Comparison of ENCODE assay signal across 16 cellular contexts in genomic region chr2:160871096-160871495, GRCh38.
DNase-seq lines count a peak whose midpoint lies in the region; ATAC-seq and TF ChIP-seq lines count a peak whose summit lies in the region.
"Had no signal": no experiment of that assay in that cellular context is flagged by ENCODE, and none has a peak within 500 bp of the region (broad histone marks: within the 10 kb centered on the region; RNA-seq: fewer than 3 reads in every experiment).

No MANE protein-coding gene starts in this region.

- TF ChIP-seq POLR2A in body of pancreas (IDR thresholded peaks at IDR 0.05) (no peak), gastroesophageal sphincter (IDR thresholded peaks at IDR 0.05) (no peak)

- H3K9me3 Mint-ChIP-seq in HFFc6 (no peaks in the 10 kb centered on the region), natural killer cell (no peaks in the 10 kb centered on the region)
- H3K9me3 Mint-ChIP-seq: H9 had no signal

- no peaks in the 10 kb centered on the region for H3K36me3 Mint-ChIP-seq in HFFc6 (ENCODE audit: low read depth)
- no peaks in the 10 kb centered on the region for H3K36me3 Mint-ChIP-seq in natural killer cell

- H3K4me1 ChIP-seq in body of pancreas (no peaks in the 10 kb centered on the region), gastroesophageal sphincter (peaks cover 0 to 6% (median 0%) of the 10 kb centered on the region in 3 donors), psoas muscle (no peaks in the 10 kb centered on the region)

- H3K27ac ChIP-seq in body of pancreas, result no peak overlapping the region
- peak overlapping the region in 2 of 4 donors; percentile 53 to 58 for H3K27ac ChIP-seq in gastroesophageal sphincter
- peak overlapping the region; percentile 2 for H3K27ac ChIP-seq in psoas muscle
- H3K27ac ChIP-seq: neutrophil had no signal

- H3K4me3 Mint-ChIP-seq in HFFc6 (peak overlapping the region; percentile 24; the same call in 1 of the 2 replicates), natural killer cell (no peak overlapping the region)
- H3K4me3 Mint-ChIP-seq: H9 had no signal

- 23 to 24% methylated on average over 2 of the region's 2 CpGs for WGBS in body of pancreas, 2 donors
- 20% methylated on average over 1 to 2 of the region's 2 CpGs for WGBS in gastroesophageal sphincter (ENCODE audit: low coverage in 1 of 2), 2 donors
- 8 to 14% (median 10%) methylated on average over 2 of the region's 2 CpGs for WGBS in psoas muscle, 3 donors

- H3K36me3 ChIP-seq in body of pancreas (replicated peaks in 1 of 2; ENCODE audit: insufficient read depth in 1 of 2, low read depth in 2 of 2) (no peaks in the 10 kb centered on the region), gastroesophageal sphincter (no peaks in the 10 kb centered on the region), psoas muscle (ENCODE audit: insufficient read depth in 1 of 2, low read depth in 1 of 2) (no peaks in the 10 kb centered on the region)
- H3K36me3 ChIP-seq: neutrophil had no signal

- H3K4me3 ChIP-seq in body of pancreas (no peak overlapping the region), gastroesophageal sphincter (no peak overlapping the region), psoas muscle (no peak overlapping the region)
- H3K4me3 ChIP-seq: K562 had no signal

- H3K9me3 ChIP-seq in body of pancreas (no peaks in the 10 kb centered on the region), gastroesophageal sphincter (no peaks in the 10 kb centered on the region), psoas muscle (no peaks in the 10 kb centered on the region)
- H3K9me3 ChIP-seq: neutrophil had no signal

- intact Hi-C loops in body of pancreas (cut with DNase I), result no loop called here
- intact Hi-C loops in psoas muscle (cut with DNase I), result no loop called here
- intact Hi-C loops in natural killer cell (cut with micrococcal nuclease), result no loop called here

- H3K27ac Mint-ChIP-seq in HFFc6 (peak overlapping the region; percentile 30; the same call in 1 of the 2 replicates), natural killer cell (no peak overlapping the region)

- no peak for TF ChIP-seq CTCF in HFFc6 (IDR thresholded peaks at IDR 0.05)
- no peak for TF ChIP-seq CTCF in body of pancreas (IDR thresholded peaks at IDR 0.05)
- no peak for TF ChIP-seq CTCF in gastroesophageal sphincter (IDR thresholded peaks at IDR 0.05)
- TF ChIP-seq CTCF in psoas muscle (IDR thresholded peaks at IDR 0.05), result no peak
- TF ChIP-seq CTCF in natural killer cell (IDR thresholded peaks at IDR 0.05), result no peak

- H3K27me3 ChIP-seq in body of pancreas (no peaks in the 10 kb centered on the region), gastroesophageal sphincter (no peaks in the 10 kb centered on the region), psoas muscle (ENCODE audit: insufficient read depth in 3 of 3, low read length in 2 of 3) (peaks cover 0 to 1% (median 0%) of the 10 kb centered on the region in 3 donors)
- H3K27me3 ChIP-seq: neutrophil had no signal

- ATAC-seq in body of pancreas (peak; percentile 19), gastroesophageal sphincter (peak; percentile 32), psoas muscle (peak in 1 of 4 donors; percentile 50), HG03175 (IDR thresholded peaks at IDR 0.05; ENCODE audit: unreplicated experiment) (no peak), HG02571 (IDR thresholded peaks at IDR 0.05; ENCODE audit: unreplicated experiment) (no peak), natural killer cell (no peak)
- ATAC-seq: K562 had no signal

- TF ChIP-seq EP300 in gastroesophageal sphincter (IDR thresholded peaks at IDR 0.05), result no peak

- H3K4me1 Mint-ChIP-seq in HFFc6 (ENCODE audit: low read depth) (peaks cover 36% of the 10 kb centered on the region), natural killer cell (no peaks in the 10 kb centered on the region)

- no peak for DNase-seq in HFFc6
- DNase-seq in body of pancreas, result no peak
- peak in 1 of 2 donors; percentile 54 for DNase-seq in psoas muscle
- no peak for DNase-seq in natural killer cell
- DNase-seq in activated gamma-delta T cell treated with Interleukin-2 at 50 U/mL for 16 hours, result no peak
- DNase-seq: activated gamma-delta T cell, H9, hypothalamus, NCI-H1417 treated with DMSO at 0.1 percent for 48 hours, substantia nigra, SW 1271 had no signal

- no peaks in the 10 kb centered on the region for H3K27me3 Mint-ChIP-seq in HFFc6 (ENCODE audit: insufficient read depth)
- H3K27me3 Mint-ChIP-seq in natural killer cell (ENCODE audit: low read depth in 2 of 2), result peaks cover 0 to 19% of the 10 kb centered on the region in 2 donors

Comparison
In these comparisons a context has a peak if more than half of its experiments do, and no peak if none do; other contexts are left out.
1. ATAC-seq: peak in body of pancreas (single experiment) and gastroesophageal sphincter (single experiment); none in HG03175 (single experiment), HG02571 (single experiment) and natural killer cell (0 of 3).